In genomic region chr5:84058561-84058960, GRCh38 we compare ENCODE assay signal across 23 cellular contexts.
DNase-seq lines count a peak whose midpoint lies in the region; ATAC-seq, FAIRE-seq and TF ChIP-seq lines count a peak whose summit lies in the region.
"Had no signal": no experiment of that assay in that cellular context is flagged by ENCODE, and none has a peak within 500 bp of the region (broad histone marks: within the 10 kb centered on the region; RNA-seq: fewer than 3 reads in every experiment).

No MANE protein-coding gene starts in this region.

- 0 out of 3 replicates have a peak overlapping the region, but pooled peaks have one; percentile 11 for H2BK15ac ChIP-seq in IMR-90 (ENCODE audit: low read depth, low read length)

- no peaks in the 10 kb centered on the region; a peak in 1 of 4 replicates for H3K79me1 ChIP-seq in IMR-90 (ENCODE audit: low read depth in 1 of 2, low read length in 2 of 2)

- H3K36me3 ChIP-seq in IMR-90 (ENCODE audit: control insufficient read depth, insufficient read depth, low read length) (peaks cover 2% of the 10 kb centered on the region; the same call in 1 of the 2 replicates), bronchial epithelial cell (ENCODE audit: control insufficient read depth, insufficient read depth, low read length) (no peaks in the 10 kb centered on the region), ovary (no peaks in the 10 kb centered on the region)
- H3K36me3 ChIP-seq: BLaER1 treated with 17β-estradiol and CSF1 and Interleukin-3, amounts not matched to agents 10 nM and 100 nM had no signal

- dilution Hi-C loops in IMR-90 (cut with HindIII; ENCODE audit: low sequenced_read_pairs, unreplicated experiment) = no loop called here

- no peak overlapping the region for H3K23ac ChIP-seq in IMR-90 (ENCODE audit: low read depth, low read length)

- H3K4me1 ChIP-seq in IMR-90 (ENCODE audit: control insufficient read depth, insufficient read depth, low read length) = no peaks in the 10 kb centered on the region; the same call in 1 of the 2 replicates
- no peaks in the 10 kb centered on the region for H3K4me1 ChIP-seq in ovary (ENCODE audit: insufficient read depth)
- H3K4me1 ChIP-seq: A549; BLaER1 treated with 17β-estradiol and CSF1 and Interleukin-3, amounts not matched to agents 10 nM and 100 nM; Caco-2 had no signal

- H3K9me1 ChIP-seq in IMR-90 (ENCODE audit: insufficient read depth, low read length) = no peaks in the 10 kb centered on the region

- TF ChIP-seq EP300 in ovary (IDR thresholded peaks at IDR 0.05) = no peak

- H4K5ac ChIP-seq in IMR-90 (ENCODE audit: low read depth, low read length) = peak overlapping the region; percentile 9; the same call in 1 of the 2 replicates

- peak overlapping the region in 1 of 2 experiments; percentile 14; a peak in 2 of 4 replicates for H4K8ac ChIP-seq in IMR-90 (ENCODE audit: low read depth in 2 of 2, low read length in 2 of 2)

- no peak for TF ChIP-seq RAD21 in IMR-90 (IDR thresholded peaks at IDR 0.05; ENCODE audit: low read length)

- CTCF ChIA-PET in IMR-90 (lab: Yijun Ruan, JAX) = interaction anchor here (0.6 to 0.7 kb wide), 2 partner anchors 57 to 159 kb away, joined by 3 to 8 read pairs; no protein-coding TSS in a partner anchor

- no peaks in the 10 kb centered on the region for H3K9me3 ChIP-seq in IMR-90 (ENCODE audit: control insufficient read depth, insufficient read depth, low read length)
- H3K9me3 ChIP-seq in ovary = no peaks in the 10 kb centered on the region
- H3K9me3 ChIP-seq: A549; BLaER1 treated with 17β-estradiol and CSF1 and Interleukin-3, amounts not matched to agents 10 nM and 100 nM; Caco-2 had no signal

- ATAC-seq in IMR-90 (ENCODE audit: low read depth) = peak; percentile 60
- ATAC-seq: A549; CD8-positive, alpha-beta T cell; GM12878 had no signal

- BruUV-seq in IMR-90 (replicated peaks; lab: Mats Ljungman, UMichigan) = no TSS peak

- H3K27ac ChIP-seq in IMR-90 (ENCODE audit: insufficient read depth, low read length) (no peak overlapping the region), ovary (no peak overlapping the region)
- H3K27ac ChIP-seq: 22Rv1; A549; BLaER1 treated with 17β-estradiol and CSF1 and Interleukin-3, amounts not matched to agents 10 nM and 100 nM; C4-2B had no signal

- peak; percentile 4 for DNase-seq in ELR (ENCODE audit: low read depth)
- DNase-seq in IMR-90 = peak; percentile 46
- peak; percentile 0 for DNase-seq in bronchial epithelial cell (ENCODE audit: low read depth)
- peak; percentile 29 for DNase-seq in iris pigment epithelial cell (ENCODE audit: low read depth)
- no peak for DNase-seq in urothelium cell line (ENCODE audit: low spot score)
- no peak for DNase-seq in activated naive CD4-positive, alpha-beta T cell treated with Interleukin-2 at 50 U/mL for 16 hours
- DNase-seq in ovary = no peak
- no peak for DNase-seq in stimulated activated CD4-positive, alpha-beta T cell treated with anti-CD3 and anti-CD28 coated beads, Interleukin-4, amount 100 ng/mL, for 24 hours
- DNase-seq: AML-193; Caco-2; Calu3; CD4-positive, alpha-beta T cell; CD8-positive, alpha-beta T cell; DMS79 treated with DMSO at 0.1 percent for 48 hours; GDM1 had no signal

- H3K27me3 ChIP-seq in IMR-90 (ENCODE audit: control insufficient read depth, insufficient read depth, low read length) (no peaks in the 10 kb centered on the region), bronchial epithelial cell (ENCODE audit: control insufficient read depth, insufficient read depth, low read length) (no peaks in the 10 kb centered on the region), ovary (no peaks in the 10 kb centered on the region)
- H3K27me3 ChIP-seq: BLaER1 treated with 17β-estradiol and CSF1 and Interleukin-3, amounts not matched to agents 10 nM and 100 nM had no signal

- H3K14ac ChIP-seq in IMR-90 (replicated peaks; ENCODE audit: low read depth, low read length) = 0 out of 2 replicates have a peak overlapping the region, but pooled peaks have one; percentile 64

- POLR2A ChIA-PET in IMR-90 (lab: Charles Lee; ENCODE audit: unreplicated experiment) = no interaction called here

- H2AK9ac ChIP-seq in IMR-90 (replicated peaks; ENCODE audit: low read depth, low read length, poor library complexity) = no peak overlapping the region

- no peak overlapping the region for H4K91ac ChIP-seq in IMR-90 (ENCODE audit: insufficient read depth, low read depth, low read length)

- H2AFZ ChIP-seq in IMR-90 (replicated peaks; ENCODE audit: low read length, poor library complexity) = no peak overlapping the region

- no peak overlapping the region; the same call in 1 of the 2 replicates for H3K4me2 ChIP-seq in IMR-90 (ENCODE audit: low read depth, low read length)
- H3K4me2 ChIP-seq: A549; BLaER1 treated with 17β-estradiol and CSF1 and Interleukin-3, amounts not matched to agents 10 nM and 100 nM had no signal

- H2BK5ac ChIP-seq in IMR-90 (ENCODE audit: low read depth, low read length, poor library complexity, severe bottlenecking) = peak overlapping the region; percentile 82

- no peak overlapping the region for H3K56ac ChIP-seq in IMR-90 (ENCODE audit: extremely low read depth, insufficient read depth, low read length)

- TF ChIP-seq POLR2A in IMR-90 (IDR thresholded peaks at IDR 0.05; ENCODE audit: low read depth, low read length) (no peak), ovary (IDR thresholded peaks at IDR 0.05) (no peak)

- 0 out of 2 replicates have a peak overlapping the region, but pooled peaks have one; percentile 8 for H2BK20ac ChIP-seq in IMR-90 (ENCODE audit: low read depth, low read length)

- H3K4me3 ChIP-seq in IMR-90 (ENCODE audit: insufficient read depth, low read depth, low read length) (no peak overlapping the region), bronchial epithelial cell (ENCODE audit: low read depth, low read length) (no peak overlapping the region), ovary (no peak overlapping the region)
- H3K4me3 ChIP-seq: A549; BLaER1 treated with 17β-estradiol and CSF1 and Interleukin-3, amounts not matched to agents 10 nM and 100 nM; GM12878 had no signal

- no peak overlapping the region for H2AK5ac ChIP-seq in IMR-90 (ENCODE audit: low read depth, low read length)

- FAIRE-seq in bronchial epithelial cell (lab: Jason Lieb, UNC) (no peak), urothelium cell line (lab: Jason Lieb, UNC) (no peak)
- FAIRE-seq: A549, D721Med, GM12878, GM12892, GM18507 had no signal

- 0 out of 2 replicates have a peak overlapping the region, but pooled peaks have one; percentile 10 for H3K4ac ChIP-seq in IMR-90 (ENCODE audit: low read depth, low read length)

- H2BK120ac ChIP-seq in IMR-90 (ENCODE audit: low read depth, low read length) = 0 out of 2 replicates have a peak overlapping the region, but pooled peaks have one; percentile 32

- no peaks in the 10 kb centered on the region for H4K20me1 ChIP-seq in IMR-90 (ENCODE audit: insufficient read depth, low read length)
- H4K20me1 ChIP-seq: BLaER1 treated with 17β-estradiol and CSF1 and Interleukin-3, amounts not matched to agents 10 nM and 100 nM had no signal

- intact Hi-C loops in IMR-90 (cut with micrococcal nuclease) = no loop called here
- intact Hi-C loops in ovary (cut with DNase I) = no loop called here

- peak overlapping the region; percentile 80; the same call in 1 of the 2 replicates for H3K18ac ChIP-seq in IMR-90 (ENCODE audit: low read depth, low read length)

- H3K9ac ChIP-seq in IMR-90 (ENCODE audit: low read depth, low read length) = no peak overlapping the region
- H3K9ac ChIP-seq: BLaER1 treated with 17β-estradiol and CSF1 and Interleukin-3, amounts not matched to agents 10 nM and 100 nM had no signal

- TF ChIP-seq CTCF in IMR-90 (conservative IDR thresholded peaks at IDR 0.05; ENCODE audit: low read depth, low read length) (no peak), bronchial epithelial cell (IDR thresholded peaks at IDR 0.05; ENCODE audit: insufficient read depth, low read length, severe bottlenecking) (no peak), ovary (IDR thresholded peaks at IDR 0.05) (no peak)

- WGBS in IMR-90 (ENCODE audit: extremely low coverage in 2 of 2, insufficient read length in 1 of 2), 2 experiments = no CpG with 5 or more reads among the region's 2 CpGs
- 73 to 89% (median 76%) methylated on average over 2 of the region's 2 CpGs for WGBS in ovary, 3 donors

- in situ Hi-C loops in IMR-90 (cut with MboI; ENCODE audit: low sequenced_read_pairs) = no loop called here

TF ChIP-seq in IMR-90, 13 proteins besides CTCF, POLR2A, EP300 and RAD21:
- TF ChIP-seq BHLHE40 (IDR thresholded peaks at IDR 0.05; ENCODE audit: low read depth, low read length) = no peak
- TF ChIP-seq CEBPB (IDR thresholded peaks at IDR 0.05; ENCODE audit: low read depth, low read length) = peak; percentile 81

Comparison
In these comparisons a context has a peak if more than half of its experiments do, and no peak if none do; other contexts are left out.
1. DNase-seq: peak in ELR (single experiment), IMR-90 (single experiment), bronchial epithelial cell (single experiment) and iris pigment epithelial cell (single experiment); none in urothelium cell line (single experiment), activated naive CD4-positive, alpha-beta T cell treated with Interleukin-2 at 50 U/mL for 16 hours (single experiment), ovary (0 of 5) and stimulated activated CD4-positive, alpha-beta T cell treated with anti-CD3 and anti-CD28 coated beads, Interleukin-4, amount 100 ng/mL, for 24 hours (single experiment).